1 cellular context compared by ENCODE assay signal in genomic region chr9:93898502-93899426, GRCh38.
TF ChIP-seq lines count a peak whose summit lies in the region.

No MANE protein-coding gene starts in this region.

TF ChIP-seq in WTC11, 78 proteins besides CTCF, POLR2A, EP300 and RAD21 (continued from another document):
- TF ChIP-seq, protein P1, sequence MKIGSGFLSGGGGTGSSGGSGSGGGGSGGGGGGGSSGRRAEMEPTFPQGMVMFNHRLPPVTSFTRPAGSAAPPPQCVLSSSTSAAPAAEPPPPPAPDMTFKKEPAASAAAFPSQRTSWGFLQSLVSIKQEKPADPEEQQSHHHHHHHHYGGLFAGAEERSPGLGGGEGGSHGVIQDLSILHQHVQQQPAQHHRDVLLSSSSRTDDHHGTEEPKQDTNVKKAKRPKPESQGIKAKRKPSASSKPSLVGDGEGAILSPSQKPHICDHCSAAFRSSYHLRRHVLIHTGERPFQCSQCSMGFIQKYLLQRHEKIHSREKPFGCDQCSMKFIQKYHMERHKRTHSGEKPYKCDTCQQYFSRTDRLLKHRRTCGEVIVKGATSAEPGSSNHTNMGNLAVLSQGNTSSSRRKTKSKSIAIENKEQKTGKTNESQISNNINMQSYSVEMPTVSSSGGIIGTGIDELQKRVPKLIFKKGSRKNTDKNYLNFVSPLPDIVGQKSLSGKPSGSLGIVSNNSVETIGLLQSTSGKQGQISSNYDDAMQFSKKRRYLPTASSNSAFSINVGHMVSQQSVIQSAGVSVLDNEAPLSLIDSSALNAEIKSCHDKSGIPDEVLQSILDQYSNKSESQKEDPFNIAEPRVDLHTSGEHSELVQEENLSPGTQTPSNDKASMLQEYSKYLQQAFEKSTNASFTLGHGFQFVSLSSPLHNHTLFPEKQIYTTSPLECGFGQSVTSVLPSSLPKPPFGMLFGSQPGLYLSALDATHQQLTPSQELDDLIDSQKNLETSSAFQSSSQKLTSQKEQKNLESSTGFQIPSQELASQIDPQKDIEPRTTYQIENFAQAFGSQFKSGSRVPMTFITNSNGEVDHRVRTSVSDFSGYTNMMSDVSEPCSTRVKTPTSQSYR (CRISPR knock-in tag; IDR thresholded peaks at IDR 0.05), result no peak
- TF ChIP-seq FOXK1 (CRISPR knock-in tag; IDR thresholded peaks at IDR 0.05), result no peak
- TF ChIP-seq CBFB (CRISPR knock-in tag; IDR thresholded peaks at IDR 0.05; ENCODE audit: low read depth), result no peak
- no peak for TF ChIP-seq ZNF671 (CRISPR knock-in tag; IDR thresholded peaks at IDR 0.05)
- TF ChIP-seq TCF7 (CRISPR knock-in tag; IDR thresholded peaks at IDR 0.05; ENCODE audit: low read depth), result no peak
- TF ChIP-seq SMAD4 (CRISPR knock-in tag; IDR thresholded peaks at IDR 0.05), result no peak
- TF ChIP-seq JUN (CRISPR knock-in tag; IDR thresholded peaks at IDR 0.05), result no peak
- no peak for TF ChIP-seq ATF3 (CRISPR knock-in tag; conservative IDR thresholded peaks at IDR 0.05)
